ENCODE assay signal across 1 cellular context in the genomic region with DNA sequence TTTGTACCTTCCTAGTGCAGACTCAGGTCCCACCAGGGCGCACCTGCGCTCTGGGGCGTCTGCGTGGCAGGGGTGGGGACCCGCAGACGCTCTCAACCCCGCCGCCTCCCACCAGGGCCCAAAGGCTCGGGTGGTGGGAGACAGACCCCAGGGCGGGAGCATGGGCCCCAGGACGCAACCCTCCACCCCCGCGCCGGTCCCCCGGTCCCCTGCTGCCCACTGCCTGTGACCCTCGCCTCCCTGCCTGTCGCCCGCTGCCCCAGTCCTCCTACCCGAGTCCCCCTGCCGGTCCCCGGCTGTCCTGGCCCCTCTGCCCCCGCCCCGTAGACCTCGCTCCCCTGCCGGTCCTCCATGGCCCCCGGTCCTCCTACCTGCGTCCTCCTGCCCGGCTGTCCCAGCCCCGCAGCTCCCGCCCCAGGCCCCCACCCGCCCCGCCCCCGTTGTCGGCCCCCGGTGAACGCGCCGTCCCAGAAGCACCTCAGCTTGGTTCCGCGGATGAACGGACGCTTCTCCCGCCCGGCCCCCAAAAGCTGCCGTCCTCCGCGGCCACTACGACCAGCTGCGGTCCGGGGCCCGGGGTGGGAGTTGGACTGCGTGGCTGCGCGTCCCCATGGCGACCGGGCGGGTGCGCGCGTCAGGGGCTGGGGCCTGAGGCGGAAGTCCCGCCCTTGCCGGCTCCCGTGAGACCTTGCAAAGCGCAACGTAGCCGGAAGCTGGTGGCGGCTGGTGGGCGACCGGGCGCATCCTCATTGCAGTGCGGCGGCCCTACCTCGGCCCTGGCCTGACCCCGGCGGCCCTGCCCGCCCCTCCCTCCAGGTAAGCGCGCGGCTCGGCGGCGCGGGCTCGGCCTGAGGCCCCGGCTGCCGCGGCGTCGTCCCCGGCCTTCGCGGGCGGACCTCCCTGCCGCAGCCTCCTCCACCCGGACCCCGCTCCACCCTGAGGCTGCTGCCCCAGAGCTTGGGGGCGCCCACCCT.
A peak's percentile ranks its signal among the peaks of the same experiment; 100 is the strongest.
TF ChIP-seq lines count a peak whose summit lies in the region.

A gene (plus strand): TSS at position 709 of the 974 bp plus-strand sequence. CDS start 2,768 bp downstream, outside the sequence.

TF ChIP-seq in GM12878, 131 proteins besides CTCF, POLR2A, EP300 and RAD21 (continued from another document):
- TF ChIP-seq, protein P1, sequence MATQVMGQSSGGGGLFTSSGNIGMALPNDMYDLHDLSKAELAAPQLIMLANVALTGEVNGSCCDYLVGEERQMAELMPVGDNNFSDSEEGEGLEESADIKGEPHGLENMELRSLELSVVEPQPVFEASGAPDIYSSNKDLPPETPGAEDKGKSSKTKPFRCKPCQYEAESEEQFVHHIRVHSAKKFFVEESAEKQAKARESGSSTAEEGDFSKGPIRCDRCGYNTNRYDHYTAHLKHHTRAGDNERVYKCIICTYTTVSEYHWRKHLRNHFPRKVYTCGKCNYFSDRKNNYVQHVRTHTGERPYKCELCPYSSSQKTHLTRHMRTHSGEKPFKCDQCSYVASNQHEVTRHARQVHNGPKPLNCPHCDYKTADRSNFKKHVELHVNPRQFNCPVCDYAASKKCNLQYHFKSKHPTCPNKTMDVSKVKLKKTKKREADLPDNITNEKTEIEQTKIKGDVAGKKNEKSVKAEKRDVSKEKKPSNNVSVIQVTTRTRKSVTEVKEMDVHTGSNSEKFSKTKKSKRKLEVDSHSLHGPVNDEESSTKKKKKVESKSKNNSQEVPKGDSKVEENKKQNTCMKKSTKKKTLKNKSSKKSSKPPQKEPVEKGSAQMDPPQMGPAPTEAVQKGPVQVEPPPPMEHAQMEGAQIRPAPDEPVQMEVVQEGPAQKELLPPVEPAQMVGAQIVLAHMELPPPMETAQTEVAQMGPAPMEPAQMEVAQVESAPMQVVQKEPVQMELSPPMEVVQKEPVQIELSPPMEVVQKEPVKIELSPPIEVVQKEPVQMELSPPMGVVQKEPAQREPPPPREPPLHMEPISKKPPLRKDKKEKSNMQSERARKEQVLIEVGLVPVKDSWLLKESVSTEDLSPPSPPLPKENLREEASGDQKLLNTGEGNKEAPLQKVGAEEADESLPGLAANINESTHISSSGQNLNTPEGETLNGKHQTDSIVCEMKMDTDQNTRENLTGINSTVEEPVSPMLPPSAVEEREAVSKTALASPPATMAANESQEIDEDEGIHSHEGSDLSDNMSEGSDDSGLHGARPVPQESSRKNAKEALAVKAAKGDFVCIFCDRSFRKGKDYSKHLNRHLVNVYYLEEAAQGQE (IDR thresholded peaks at IDR 0.05; ENCODE audit: low read depth, low read length) = no peak
- TF ChIP-seq RB1 (IDR thresholded peaks at IDR 0.05; ENCODE audit: borderline replicate concordance) = 0 out of 2 replicates have a peak, but pooled peaks have one; percentile 48
